Comparison of ENCODE assay signal across 9 cellular contexts in the genomic region with DNA sequence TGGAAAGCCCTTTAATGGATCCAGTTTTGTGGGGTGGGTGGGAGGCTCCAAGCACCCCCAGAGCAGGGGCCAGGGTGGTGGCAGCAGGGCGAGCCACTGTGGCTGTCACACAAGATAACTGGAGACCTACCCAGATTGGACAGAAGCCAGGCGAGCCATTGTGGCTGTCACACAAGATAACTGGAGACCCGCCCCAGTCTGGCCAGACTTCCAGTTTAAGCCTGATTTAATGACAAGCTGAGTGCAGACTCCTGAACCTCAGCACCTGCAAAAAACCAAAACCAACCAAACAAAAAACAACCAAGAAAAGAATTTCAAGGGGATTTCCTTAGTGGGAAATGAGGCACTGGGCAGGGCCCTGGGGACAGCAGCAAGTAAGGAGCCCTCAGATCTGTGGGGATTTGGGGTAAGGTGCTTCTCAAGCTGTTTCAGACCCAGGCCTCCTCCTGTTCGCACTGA.
A peak's percentile ranks its signal among the peaks of the same experiment; 100 is the strongest.
DNase-seq lines count a peak whose midpoint lies in the region; ATAC-seq lines count a peak whose summit lies in the region.
"Had no signal": no experiment of that assay in that cellular context is flagged by ENCODE, and none has a peak within 500 bp of the region (broad histone marks: within the 10 kb centered on the region; RNA-seq: fewer than 3 reads in every experiment).

No MANE protein-coding gene starts in this region.

- H3K27ac Mint-ChIP-seq in activated T-helper 2 cell treated with anti-CD3 and anti-CD28 coated beads, Interferon-gamma antibody, Interleukin-2, Interleukin-4, amounts not matched to agents 10 μg/mL and 5 μg/mL and 100 μg/mL, durations not matched to agents 14 hours and 24 hours and 36 hours, result no peak overlapping the region

- no peak overlapping the region for H4K91ac ChIP-seq in trophoblast cell (ENCODE audit: low read depth, low read length)

- H2AFZ ChIP-seq in trophoblast cell (ENCODE audit: insufficient read depth, low read length, poor library complexity), result no peak overlapping the region

- H3K4me1 ChIP-seq in trophoblast cell (ENCODE audit: control insufficient read depth in 1 of 2, insufficient read depth in 2 of 2, low read length in 2 of 2), result peaks cover 0 to 4% of the 10 kb centered on the region in 2 experiments

- H3K4me3 ChIP-seq in trophoblast cell (ENCODE audit: low read depth, low read length), result no peak overlapping the region

- no CpG with 5 or more reads among the region's 4 CpGs for WGBS in trophoblast cell (ENCODE audit: extremely low coverage, insufficient coverage, insufficient read length)

- H2AK5ac ChIP-seq in trophoblast cell (ENCODE audit: low read length), result no peak overlapping the region

- H2BK5ac ChIP-seq in trophoblast cell (ENCODE audit: low read depth, low read length, poor library complexity), result no peak overlapping the region

- no peak overlapping the region for H2BK12ac ChIP-seq in trophoblast cell (ENCODE audit: low read length)

- H3K79me2 ChIP-seq in trophoblast cell (ENCODE audit: control insufficient read depth, insufficient read depth, low read length, poor library complexity), result no peaks in the 10 kb centered on the region

- peak; percentile 64 for DNase-seq in NCI-H345 (lab: John Stamatoyannopoulos, UW)
- peak; percentile 21 for DNase-seq in myocyte (ENCODE audit: low read depth)
- no peak for DNase-seq in activated T-helper 2 cell treated with anti-CD3 and anti-CD28 coated beads, Interferon-gamma antibody, Interleukin-2, Interleukin-4, amounts not matched to agents 10 μg/mL and 5 μg/mL and 100 μg/mL, durations not matched to agents 14 hours and 24 hours and 36 hours (ENCODE audit: low spot score)
- DNase-seq in trophoblast cell, result no peak
- DNase-seq: HCEC 1CT, SIG-M5 had no signal

- peaks cover 6% of the 10 kb centered on the region for H3K9me3 Mint-ChIP-seq in activated T-helper 2 cell treated with anti-CD3 and anti-CD28 coated beads, Interferon-gamma antibody, Interleukin-2, Interleukin-4, amounts not matched to agents 10 μg/mL and 5 μg/mL and 100 μg/mL, durations not matched to agents 14 hours and 24 hours and 36 hours

- ATAC-seq in GM18873 (IDR thresholded peaks at IDR 0.05; ENCODE audit: low FRiP score, unreplicated experiment) (peak; percentile 79), HG02588 (IDR thresholded peaks at IDR 0.05; ENCODE audit: unreplicated experiment) (peak; percentile 75), esophagus mucosa (no peak)

- no peak overlapping the region for H4K8ac ChIP-seq in trophoblast cell (ENCODE audit: low read depth, low read length)

- H3K4ac ChIP-seq in trophoblast cell (ENCODE audit: low read depth, low read length), result no peak overlapping the region

- H3K79me1 ChIP-seq in trophoblast cell (ENCODE audit: low read length), result no peaks in the 10 kb centered on the region

- no peak overlapping the region for H3K27ac ChIP-seq in trophoblast cell (ENCODE audit: low read depth, low read length)

- no peak overlapping the region for H3K14ac ChIP-seq in trophoblast cell (ENCODE audit: low read length)

- H2BK120ac ChIP-seq in trophoblast cell (ENCODE audit: insufficient read depth, low read length, poor library complexity), result no peak overlapping the region

- H3K36me3 ChIP-seq in trophoblast cell (ENCODE audit: control insufficient read depth in 1 of 2, insufficient read depth in 2 of 2, low read length in 2 of 2), result no peaks in the 10 kb centered on the region

- no peaks in the 10 kb centered on the region for H3K9me3 ChIP-seq in trophoblast cell (ENCODE audit: insufficient read depth, low read depth, low read length)

- no peak overlapping the region for H3K4me2 ChIP-seq in trophoblast cell (ENCODE audit: low read length)

- no peaks in the 10 kb centered on the region for H3K27me3 ChIP-seq in trophoblast cell (ENCODE audit: insufficient read depth, low read length)

- H3K23ac ChIP-seq in trophoblast cell (ENCODE audit: low read length), result no peak overlapping the region

- H3K9ac ChIP-seq in trophoblast cell (ENCODE audit: low read length), result no peak overlapping the region

- no peak overlapping the region for H3K4me3 Mint-ChIP-seq in activated T-helper 2 cell treated with anti-CD3 and anti-CD28 coated beads, Interferon-gamma antibody, Interleukin-2, Interleukin-4, amounts not matched to agents 10 μg/mL and 5 μg/mL and 100 μg/mL, durations not matched to agents 14 hours and 24 hours and 36 hours (ENCODE audit: low read depth)

- intact Hi-C loops in activated T-helper 2 cell treated with anti-CD3 and anti-CD28 coated beads, Interferon-gamma antibody, Interleukin-2, Interleukin-4, amounts not matched to agents 10 μg/mL and 5 μg/mL and 100 μg/mL, durations not matched to agents 14 hours and 24 hours and 36 hours (cut with micrococcal nuclease), result no loop called here

- peaks cover 7% of the 10 kb centered on the region for H3K27me3 Mint-ChIP-seq in activated T-helper 2 cell treated with anti-CD3 and anti-CD28 coated beads, Interferon-gamma antibody, Interleukin-2, Interleukin-4, amounts not matched to agents 10 μg/mL and 5 μg/mL and 100 μg/mL, durations not matched to agents 14 hours and 24 hours and 36 hours (ENCODE audit: low read depth)

- H4K12ac ChIP-seq in trophoblast cell (ENCODE audit: low read depth, low read length), result no peak overlapping the region

- no peak overlapping the region for H3K18ac ChIP-seq in trophoblast cell (ENCODE audit: low read length)

- no peaks in the 10 kb centered on the region for H3K4me1 Mint-ChIP-seq in activated T-helper 2 cell treated with anti-CD3 and anti-CD28 coated beads, Interferon-gamma antibody, Interleukin-2, Interleukin-4, amounts not matched to agents 10 μg/mL and 5 μg/mL and 100 μg/mL, durations not matched to agents 14 hours and 24 hours and 36 hours (ENCODE audit: low read depth)

- no peaks in the 10 kb centered on the region for H3K36me3 Mint-ChIP-seq in activated T-helper 2 cell treated with anti-CD3 and anti-CD28 coated beads, Interferon-gamma antibody, Interleukin-2, Interleukin-4, amounts not matched to agents 10 μg/mL and 5 μg/mL and 100 μg/mL, durations not matched to agents 14 hours and 24 hours and 36 hours (ENCODE audit: low read depth)

Comparison
In these comparisons a context has a peak if more than half of its experiments do, and no peak if none do; other contexts are left out.
1. DNase-seq: peak in NCI-H345 (single experiment) and myocyte (single experiment); none in activated T-helper 2 cell treated with anti-CD3 and anti-CD28 coated beads, Interferon-gamma antibody, Interleukin-2, Interleukin-4, amounts not matched to agents 10 μg/mL and 5 μg/mL and 100 μg/mL, durations not matched to agents 14 hours and 24 hours and 36 hours (single experiment) and trophoblast cell (0 of 2).